8 cellular contexts compared by ENCODE assay signal in genomic region chr1:246002725-246003441, GRCh38.
DNase-seq lines count a peak whose midpoint lies in the region; ATAC-seq and TF ChIP-seq lines count a peak whose summit lies in the region.

No MANE protein-coding gene starts in this region.

- H3K27ac ChIP-seq in CD8-positive, alpha-beta T cell (ENCODE audit: low read depth, low read length): no peak overlapping the region

- H3K4me3 ChIP-seq in CD8-positive, alpha-beta T cell (ENCODE audit: low read depth, low read length): no peak overlapping the region
- no peak overlapping the region for H3K4me3 ChIP-seq in fibroblast of pulmonary artery (replicated peaks; ENCODE audit: low read depth, low read length)

- TF ChIP-seq CTCF in CD8-positive, alpha-beta T cell (IDR thresholded peaks at IDR 0.05): peak; percentile 87
- TF ChIP-seq CTCF in fibroblast of pulmonary artery (IDR thresholded peaks at IDR 0.05; ENCODE audit: low read length, missing control alignments) (peak; percentile 91), neural crest cell (conservative IDR thresholded peaks at IDR 0.05) (peak; percentile 93)

- POLR2A ChIA-PET in CD8-positive, alpha-beta T cell (lab: Charles Lee): no interaction called here

- intact Hi-C loops in CD8-positive, alpha-beta T cell (cut with DNase I, micrococcal nuclease): loop anchor here (1.0 to 10.0 kb wide), 5 partner anchors 114 to 1398 kb away; no protein-coding TSS in a partner anchor

- H3K27me3 Mint-ChIP-seq in CD8-positive, alpha-beta T cell (ENCODE audit: low read depth): no peaks in the 10 kb centered on the region
- H3K27me3 Mint-ChIP-seq in activated T-cell treated with anti-CD3 and anti-CD28 coated beads, Interleukin-2, amount 50 U/mL, for 72 hours (ENCODE audit: low read depth): no peaks in the 10 kb centered on the region
- no peaks in the 10 kb centered on the region for H3K27me3 Mint-ChIP-seq in neural crest cell (ENCODE audit: low read depth)
- H3K27me3 Mint-ChIP-seq in stimulated activated naive CD8-positive, alpha-beta T cell treated with anti-CD3 and anti-CD28 coated beads, Interleukin-15, amount 100 ng/mL, for 72 hours: no peaks in the 10 kb centered on the region

- no peaks in the 10 kb centered on the region for H3K4me1 Mint-ChIP-seq in CD8-positive, alpha-beta T cell (ENCODE audit: low read depth)
- no peaks in the 10 kb centered on the region for H3K4me1 Mint-ChIP-seq in activated T-cell treated with anti-CD3 and anti-CD28 coated beads, Interleukin-2, amount 50 U/mL, for 72 hours (ENCODE audit: low read depth)
- peaks cover 3% of the 10 kb centered on the region for H3K4me1 Mint-ChIP-seq in neural crest cell
- H3K4me1 Mint-ChIP-seq in stimulated activated naive CD8-positive, alpha-beta T cell treated with anti-CD3 and anti-CD28 coated beads, Interleukin-15, amount 100 ng/mL, for 72 hours: no peaks in the 10 kb centered on the region

- CTCF ChIA-PET in CD8-positive, alpha-beta T cell (lab: Charles Lee): interaction anchor here (0.7 to 4.2 kb wide), 13 partner anchors 10 to 863 kb away, joined by 3 to 31 read pairs (median 3); partner anchors contain the start of gene KIF26B

- H3K9me3 Mint-ChIP-seq in CD8-positive, alpha-beta T cell: no peaks in the 10 kb centered on the region
- H3K9me3 Mint-ChIP-seq in activated T-cell treated with anti-CD3 and anti-CD28 coated beads, Interleukin-2, amount 50 U/mL, for 72 hours: no peaks in the 10 kb centered on the region
- no peaks in the 10 kb centered on the region for H3K9me3 Mint-ChIP-seq in neural crest cell
- no peaks in the 10 kb centered on the region for H3K9me3 Mint-ChIP-seq in stimulated activated naive CD8-positive, alpha-beta T cell treated with anti-CD3 and anti-CD28 coated beads, Interleukin-15, amount 100 ng/mL, for 72 hours

- H3K36me3 Mint-ChIP-seq in CD8-positive, alpha-beta T cell: peaks cover 3% of the 10 kb centered on the region
- H3K36me3 Mint-ChIP-seq in activated T-cell treated with anti-CD3 and anti-CD28 coated beads, Interleukin-2, amount 50 U/mL, for 72 hours (ENCODE audit: insufficient read depth in 2 of 2): no peaks in the 10 kb centered on the region
- H3K36me3 Mint-ChIP-seq in neural crest cell (ENCODE audit: low read depth): no peaks in the 10 kb centered on the region

- H3K9me3 ChIP-seq in CD8-positive, alpha-beta T cell (ENCODE audit: low read length): no peaks in the 10 kb centered on the region

- H3K27ac Mint-ChIP-seq in CD8-positive, alpha-beta T cell: no peak overlapping the region
- no peak overlapping the region for H3K27ac Mint-ChIP-seq in activated T-cell treated with anti-CD3 and anti-CD28 coated beads, Interleukin-2, amount 50 U/mL, for 72 hours
- H3K27ac Mint-ChIP-seq in neural crest cell (ENCODE audit: unreplicated experiment): no peak overlapping the region
- no peak overlapping the region for H3K27ac Mint-ChIP-seq in stimulated activated naive CD8-positive, alpha-beta T cell treated with anti-CD3 and anti-CD28 coated beads, Interleukin-15, amount 100 ng/mL, for 72 hours

- peak; percentile 68 to 90 (median 81) for DNase-seq in CD8-positive, alpha-beta T cell
- peak; percentile 78 for DNase-seq in LoVo (ENCODE audit: low spot score)
- DNase-seq in RPMI8226: peak; percentile 75
- DNase-seq in activated T-cell treated with anti-CD3 and anti-CD28 coated beads, Interleukin-2, amount 50 U/mL, for 72 hours: peak; percentile 81 to 85
- peak; percentile 93 for DNase-seq in fibroblast of pulmonary artery (ENCODE audit: low read depth)
- DNase-seq in neural crest cell (ENCODE audit: low read depth, low spot score): peak; percentile 91
- DNase-seq in stimulated activated naive CD8-positive, alpha-beta T cell treated with anti-CD3 and anti-CD28 coated beads, Interleukin-15, amount 100 ng/mL, for 72 hours: peak; percentile 71 to 78

- H3K36me3 ChIP-seq in CD8-positive, alpha-beta T cell (ENCODE audit: insufficient read depth, low read length): no peaks in the 10 kb centered on the region

- no peaks in the 10 kb centered on the region for H3K27me3 ChIP-seq in CD8-positive, alpha-beta T cell (ENCODE audit: insufficient read depth, low read length)

- H3K4me3 Mint-ChIP-seq in CD8-positive, alpha-beta T cell: no peak overlapping the region
- no peak overlapping the region for H3K4me3 Mint-ChIP-seq in activated T-cell treated with anti-CD3 and anti-CD28 coated beads, Interleukin-2, amount 50 U/mL, for 72 hours
- no peak overlapping the region for H3K4me3 Mint-ChIP-seq in neural crest cell
- H3K4me3 Mint-ChIP-seq in stimulated activated naive CD8-positive, alpha-beta T cell treated with anti-CD3 and anti-CD28 coated beads, Interleukin-15, amount 100 ng/mL, for 72 hours: no peak overlapping the region

- peak; percentile 51 for ATAC-seq in CD8-positive, alpha-beta T cell
- peak; percentile 56 for ATAC-seq in GM21367 (IDR thresholded peaks at IDR 0.05; ENCODE audit: unreplicated experiment)
- peak; percentile 67 to 75 for ATAC-seq in activated T-cell treated with anti-CD3 and anti-CD28 coated beads, Interleukin-2, amount 50 U/mL, for 72 hours (replicated peaks in 1 of 2)
- ATAC-seq in stimulated activated naive CD8-positive, alpha-beta T cell treated with anti-CD3 and anti-CD28 coated beads, Interleukin-15, amount 100 ng/mL, for 72 hours: peak; percentile 86

- H3K4me1 ChIP-seq in CD8-positive, alpha-beta T cell (ENCODE audit: insufficient read depth, low read length): no peaks in the 10 kb centered on the region
